In genomic region chr17:75753514-75754377, GRCh38 we compare ENCODE assay signal across 8 cellular contexts. TPM values are rescaled to one million over a fixed set of nuclear protein-coding genes. Genes with fewer than 3 reads are reported as not detected.
A peak's percentile ranks its signal among the peaks of the same experiment; 100 is the strongest.
DNase-seq lines count a peak whose midpoint lies in the region; ATAC-seq and TF ChIP-seq lines count a peak whose summit lies in the region.

No MANE protein-coding gene starts in this region.

- TF ChIP-seq POLR2A in gastroesophageal sphincter (IDR thresholded peaks at IDR 0.05) = peak; percentile 30 to 40
- TF ChIP-seq POLR2A in thyroid gland (IDR thresholded peaks at IDR 0.05) = no peak

- ATAC-seq in HG02610 (IDR thresholded peaks at IDR 0.05; ENCODE audit: unreplicated experiment) (peak; percentile 44), gastroesophageal sphincter (peak; percentile 81)

- H3K36me3 ChIP-seq in OCI-LY3 (replicated peaks; ENCODE audit: low read depth, low read length) = no peaks in the 10 kb centered on the region
- H3K36me3 ChIP-seq in gastroesophageal sphincter = peaks cover 0 to 91% of the 10 kb centered on the region in 2 donors
- peaks cover 0 to 3% of the 10 kb centered on the region in 2 donors for H3K36me3 ChIP-seq in thyroid gland
- peaks cover 70% of the 10 kb centered on the region for H3K36me3 ChIP-seq in mammary epithelial cell (ENCODE audit: insufficient read depth, low read length)

- H3K9me3 Mint-ChIP-seq in osteocyte (ENCODE audit: unreplicated experiment) = no peaks in the 10 kb centered on the region

- dilution Hi-C loops in mammary epithelial cell (cut with HindIII; ENCODE audit: low sequenced_read_pairs) = no loop called here

- H3K4me3 ChIP-seq in OCI-LY3 (ENCODE audit: low read length) (peak overlapping the region; percentile 84), gastroesophageal sphincter (peak overlapping the region; percentile 29 to 57), thyroid gland (replicated peaks in 1 of 3) (peak overlapping the region in 1 of 3 donors; percentile 30), mammary epithelial cell (replicated peaks in 1 of 3; ENCODE audit: insufficient read depth in 1 of 3, low read depth in 2 of 3, low read length in 3 of 3) (no peak overlapping the region)

- H3K36me3 Mint-ChIP-seq in osteocyte (ENCODE audit: unreplicated experiment) = peaks cover 32% of the 10 kb centered on the region

- DNase-seq in GDM1 (lab: John Stamatoyannopoulos, UW) (peak; percentile 29), osteocyte (ENCODE audit: extremely low spot score, unreplicated experiment) (peak; percentile 86), thyroid gland (peak; percentile 67 to 68), mammary epithelial cell (no peak)
- DNase-seq in activated T-helper 1 cell treated with anti-CD3 and anti-CD28 coated beads, Interleukin-2, amount 50 U/mL, for 16 hours (ENCODE audit: low read depth in 1 of 2, low spot score in 1 of 2) = peak; percentile 41 to 70

- no peaks in the 10 kb centered on the region for H3K9me3 ChIP-seq in OCI-LY3 (ENCODE audit: insufficient read depth, low read length)
- H3K9me3 ChIP-seq in gastroesophageal sphincter = no peaks in the 10 kb centered on the region
- no peaks in the 10 kb centered on the region for H3K9me3 ChIP-seq in thyroid gland
- no peaks in the 10 kb centered on the region for H3K9me3 ChIP-seq in mammary epithelial cell (replicated peaks; ENCODE audit: insufficient read depth, low read length)

- no peak for TF ChIP-seq EP300 in gastroesophageal sphincter (IDR thresholded peaks at IDR 0.05)

- H3K27me3 ChIP-seq in OCI-LY3 (ENCODE audit: low read depth, low read length) (no peaks in the 10 kb centered on the region), gastroesophageal sphincter (no peaks in the 10 kb centered on the region), thyroid gland (no peaks in the 10 kb centered on the region), mammary epithelial cell (ENCODE audit: insufficient read depth, low read length) (no peaks in the 10 kb centered on the region)

- intact Hi-C loops in thyroid gland (cut with DNase I) = loop anchor here (5.0 kb wide), 1 partner anchor 121 kb away; the partner anchor contains the start of gene SMIM5
- intact Hi-C loops in mammary epithelial cell (cut with micrococcal nuclease) = loop anchor here (2.0 kb wide), 1 partner anchor 121 kb away; the partner anchor contains the start of gene SMIM5

- H3K79me2 ChIP-seq in OCI-LY3 (ENCODE audit: low read length) = no peaks in the 10 kb centered on the region
- peaks cover 64% of the 10 kb centered on the region for H3K79me2 ChIP-seq in mammary epithelial cell (ENCODE audit: insufficient read depth, low read length)

- no peaks in the 10 kb centered on the region for H3K27me3 Mint-ChIP-seq in osteocyte (ENCODE audit: unreplicated experiment)

- H3K4me3 Mint-ChIP-seq in osteocyte (ENCODE audit: unreplicated experiment) = no peak overlapping the region

- H3K4me2 ChIP-seq in OCI-LY3 (ENCODE audit: low read length) = peak overlapping the region; percentile 96
- no peak overlapping the region for H3K4me2 ChIP-seq in mammary epithelial cell (ENCODE audit: insufficient read depth, low read depth, low read length)

- H2AFZ ChIP-seq in OCI-LY3 (ENCODE audit: low read depth, low read length) (peak overlapping the region; percentile 84), mammary epithelial cell (ENCODE audit: low read depth, low read length) (no peak overlapping the region)

- BruUV-seq in mammary epithelial cell (replicated peaks; lab: Mats Ljungman, UMichigan) = no TSS peak

- WGBS in gastroesophageal sphincter (ENCODE audit: low coverage in 1 of 2), 2 donors = no CpG with 5 or more reads among the region's 76 CpGs
- 0 to 12% methylated on average over 3 to 23 of the region's 76 CpGs for WGBS in thyroid gland, 2 donors
- WGBS in mammary epithelial cell (ENCODE audit: low coverage, missing lambda C conversion rate) = 74% methylated on average over 19 of the region's 76 CpGs

- H3K4me1 Mint-ChIP-seq in osteocyte (ENCODE audit: unreplicated experiment) = peaks cover 21% of the 10 kb centered on the region

- no peak overlapping the region for H3K27ac Mint-ChIP-seq in osteocyte (ENCODE audit: unreplicated experiment)

- in situ Hi-C loops in mammary epithelial cell (cut with MboI; ENCODE audit: low sequenced_read_pairs in 2 of 2) = no loop called here

- H3K27ac ChIP-seq in OCI-LY3 (ENCODE audit: low read length) (peak overlapping the region; percentile 38), gastroesophageal sphincter (peak overlapping the region in 3 of 4 donors; percentile 65 to 83 (median 72)), thyroid gland (peak overlapping the region in 2 of 3 donors; percentile 45 to 53), mammary epithelial cell (ENCODE audit: insufficient read depth, low read depth, low read length) (no peak overlapping the region)

- H4K20me1 ChIP-seq in OCI-LY3 (ENCODE audit: insufficient read depth, low read length) (no peaks in the 10 kb centered on the region), mammary epithelial cell (ENCODE audit: insufficient read depth, low read length) (peaks cover 42% of the 10 kb centered on the region)

- H3K4me1 ChIP-seq in OCI-LY3 (ENCODE audit: low read length) = peaks cover 29% of the 10 kb centered on the region
- peaks cover 0 to 37% (median 12%) of the 10 kb centered on the region in 3 donors for H3K4me1 ChIP-seq in gastroesophageal sphincter
- H3K4me1 ChIP-seq in thyroid gland = peaks cover 15 to 22% of the 10 kb centered on the region in 2 donors
- H3K4me1 ChIP-seq in mammary epithelial cell (ENCODE audit: insufficient read depth, low read length) = peaks cover 11% of the 10 kb centered on the region

- H3K9ac ChIP-seq in OCI-LY3 (ENCODE audit: low read length) (peak overlapping the region; percentile 86), mammary epithelial cell (ENCODE audit: insufficient read depth, low read length) (no peak overlapping the region)

- CTCF ChIA-PET in mammary epithelial cell (lab: Charles Lee; ENCODE audit: low non-redundant PET) = no interaction called here

- TF ChIP-seq CTCF in OCI-LY3 (IDR thresholded peaks at IDR 0.05; ENCODE audit: low read depth, low read length) (peak; percentile 58), gastroesophageal sphincter (IDR thresholded peaks at IDR 0.05) (peak in 3 of 4 experiments; percentile 71 to 87 (median 74)), osteocyte (IDR thresholded peaks at IDR 0.05) (peak; percentile 66), thyroid gland (IDR thresholded peaks at IDR 0.05) (peak in 4 of 6 experiments; percentile 22 to 82 (median 64)), mammary epithelial cell (conservative IDR thresholded peaks at IDR 0.05 in 1 of 2, IDR thresholded peaks at IDR 0.05 in 1 of 2; ENCODE audit: extremely low read depth in 1 of 2, insufficient read depth in 1 of 2, low read depth in 1 of 2, low read length in 2 of 2) (no peak)

RNA-seq across cellular contexts. Expression of gene GALK1, which starts 11.2 kb away (rescaled TPM):
- total RNA-seq in gastroesophageal sphincter (10 to 100 TPM; 13.7 to 23.2 (median 20.4) TPM), osteocyte (30.3 and 31.2 TPM in 2 replicates), thyroid gland (10 to 100 TPM; 15.4 to 28.5 (median 24.9) TPM), mammary epithelial cell (1 to 10 TPM; 1.5 to 3.0 TPM)
- polyA plus RNA-seq in mammary epithelial cell = 3.8 TPM
- not detected for polyA minus RNA-seq in mammary epithelial cell

RNA-seq across cellular contexts. Expression of gene UNK, which starts 30.9 kb away (rescaled TPM):
- total RNA-seq in gastroesophageal sphincter (10 to 100 TPM in 3 of 4 donors, 1 to 10 TPM in 1; 9.8 to 41.6 (median 21.0) TPM), osteocyte (35.1 and 38.2 TPM in 2 replicates), thyroid gland (10 to 100 TPM; 32.5 to 61.4 (median 47.9) TPM), mammary epithelial cell (10 to 100 TPM; 15.2 to 15.8 TPM)
- 10.3 TPM for polyA plus RNA-seq in mammary epithelial cell
- 4.2 TPM for polyA minus RNA-seq in mammary epithelial cell

RNA-seq across cellular contexts. Expression of gene ITGB4, which starts 32.5 kb away (rescaled TPM):
- total RNA-seq in gastroesophageal sphincter (10 to 100 TPM; 31.1 to 66.3 (median 41.8) TPM), osteocyte (460 and 524 TPM in 2 replicates), thyroid gland (10 to 100 TPM; 19.7 to 27.3 (median 23.1) TPM), mammary epithelial cell (1,000 to 10,000 TPM; 2,525 to 2,618 TPM)
- 1,059 TPM for polyA plus RNA-seq in mammary epithelial cell
- 2,510 TPM for polyA minus RNA-seq in mammary epithelial cell

Comparison
In these comparisons a context has a peak if more than half of its experiments do, and no peak if none do; other contexts are left out.
1. H3K4me3 ChIP-seq: peak in OCI-LY3 (single experiment) and gastroesophageal sphincter (2 of 2); none in mammary epithelial cell (0 of 3).
2. CTCF ChIP-seq: peak in OCI-LY3 (single experiment), gastroesophageal sphincter (3 of 4), osteocyte (single experiment) and thyroid gland (4 of 6); none in mammary epithelial cell (0 of 2).
3. POLR2A ChIP-seq: peak in gastroesophageal sphincter (2 of 2); none in thyroid gland (0 of 2).